Comparison of ENCODE assay signal across 9 cellular contexts in the genomic region with DNA sequence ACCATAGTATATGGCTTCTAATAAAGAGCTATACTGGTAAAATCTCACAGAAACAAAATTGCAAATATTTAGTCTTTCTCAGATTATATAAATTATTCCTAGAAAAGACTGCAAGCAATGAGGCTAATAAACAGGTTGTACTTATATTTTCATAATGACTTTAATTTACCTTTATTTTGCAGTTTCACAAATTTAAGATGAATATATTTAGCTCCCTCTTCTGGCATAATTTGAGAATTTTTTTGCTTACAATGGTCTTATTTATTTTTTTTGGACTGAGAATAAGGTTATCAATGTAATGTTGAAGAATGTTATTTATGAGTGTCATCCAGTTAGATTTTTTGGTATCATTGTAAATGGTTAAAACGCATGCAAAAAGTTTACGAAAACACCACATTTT. TPM values are rescaled to one million over a fixed set of nuclear protein-coding genes. Genes with fewer than 3 reads are reported as not detected.
DNase-seq lines count a peak whose midpoint lies in the region; ATAC-seq and TF ChIP-seq lines count a peak whose summit lies in the region.
"Had no signal": no experiment of that assay in that cellular context is flagged by ENCODE, and none has a peak within 500 bp of the region (broad histone marks: within the 10 kb centered on the region; RNA-seq: fewer than 3 reads in every experiment).

No MANE protein-coding gene starts in this region.

- H3K4me2 ChIP-seq in DOHH2 (ENCODE audit: low read length) (no peak overlapping the region), MM.1S (ENCODE audit: low read depth, low read length) (no peak overlapping the region), neural progenitor cell (no peak overlapping the region)

- H3K4me1 ChIP-seq in DOHH2 (ENCODE audit: control insufficient read depth, low read length) (no peaks in the 10 kb centered on the region), MM.1S (ENCODE audit: low read length) (no peaks in the 10 kb centered on the region), neural progenitor cell (peaks cover 22% of the 10 kb centered on the region)

- H3F3A ChIP-seq in DOHH2 (ENCODE audit: control insufficient read depth, insufficient read depth) (no peaks in the 10 kb centered on the region), MM.1S (ENCODE audit: insufficient read depth, low read length) (no peaks in the 10 kb centered on the region), neural progenitor cell (ENCODE audit: low read depth) (peaks cover 7% of the 10 kb centered on the region)

- peaks cover 43% of the 10 kb centered on the region for H3K4me1 Mint-ChIP-seq in neural progenitor cell

- no peak overlapping the region for H3K27ac Mint-ChIP-seq in neural progenitor cell
- H3K27ac Mint-ChIP-seq: dendritic cell treated with granulocyte-macrophage colony-stimulating factor and Interleukin-4, amounts not matched to agents 40 ng/mL and 50 ng/mL, for 4 days; stimulated activated naive CD8-positive, alpha-beta T cell treated with anti-CD3 and anti-CD28 coated beads, Interleukin-15, Interleukin-2, amounts not matched to agents 100 ng/mL and 50 ng/mL, for 24 hours had no signal

- H3K36me3 ChIP-seq in DOHH2 (ENCODE audit: control insufficient read depth, low read length) (peaks cover 27% of the 10 kb centered on the region), MM.1S (replicated peaks; ENCODE audit: insufficient read depth, low read length) (no peaks in the 10 kb centered on the region), neural progenitor cell (no peaks in the 10 kb centered on the region)

- H3K9me3 ChIP-seq in DOHH2 (ENCODE audit: control insufficient read depth, insufficient read depth, low read length) (no peaks in the 10 kb centered on the region), MM.1S (replicated peaks; ENCODE audit: insufficient read depth, low read length) (no peaks in the 10 kb centered on the region), neural progenitor cell (ENCODE audit: low read depth) (no peaks in the 10 kb centered on the region)

- peak; percentile 39 for TF ChIP-seq CTCF in DOHH2 (IDR thresholded peaks at IDR 0.05; ENCODE audit: low read depth, low read length, poor library complexity, severe bottlenecking)
- TF ChIP-seq CTCF in MM.1S (IDR thresholded peaks at IDR 0.05; ENCODE audit: low read length) = peak; percentile 40
- peak; percentile 35 for TF ChIP-seq CTCF in neural progenitor cell (IDR thresholded peaks at IDR 0.05)
- no peak for TF ChIP-seq CTCF in GM20000 (IDR thresholded peaks at IDR 0.05; ENCODE audit: extremely low read depth, missing control alignments)

- H3K36me3 Mint-ChIP-seq in neural progenitor cell = peaks cover 18% of the 10 kb centered on the region

- H3K79me2 ChIP-seq in DOHH2 (ENCODE audit: control insufficient read depth, low read length) (peaks cover 26% of the 10 kb centered on the region), MM.1S (ENCODE audit: low read length) (no peaks in the 10 kb centered on the region), neural progenitor cell (ENCODE audit: low read depth) (peaks cover 14% of the 10 kb centered on the region)

- H3K9me2 ChIP-seq in DOHH2 (replicated peaks; ENCODE audit: control insufficient read depth, low read length) = no peaks in the 10 kb centered on the region
- H3K9me2 ChIP-seq in MM.1S (replicated peaks; ENCODE audit: insufficient read depth, low read length) = no peaks in the 10 kb centered on the region

- ATAC-seq in HG03045 (IDR thresholded peaks at IDR 0.05; ENCODE audit: unreplicated experiment) = no peak

- H3K4me3 ChIP-seq in DOHH2 (ENCODE audit: low read length) = no peak overlapping the region
- H3K4me3 ChIP-seq in MM.1S (ENCODE audit: low read length) = no peak overlapping the region
- H3K4me3 ChIP-seq in neural progenitor cell = no peak overlapping the region

- H3K4me3 Mint-ChIP-seq in neural progenitor cell = no peak overlapping the region
- H3K4me3 Mint-ChIP-seq: dendritic cell treated with granulocyte-macrophage colony-stimulating factor and Interleukin-4, amounts not matched to agents 40 ng/mL and 50 ng/mL, for 4 days; stimulated activated naive CD8-positive, alpha-beta T cell treated with anti-CD3 and anti-CD28 coated beads, Interleukin-15, Interleukin-2, amounts not matched to agents 100 ng/mL and 50 ng/mL, for 24 hours had no signal

- H3K27me3 ChIP-seq in DOHH2 (ENCODE audit: control insufficient read depth, low read length) (no peaks in the 10 kb centered on the region), MM.1S (replicated peaks; ENCODE audit: insufficient read depth, low read length) (no peaks in the 10 kb centered on the region), neural progenitor cell (no peaks in the 10 kb centered on the region)

- H3K27ac ChIP-seq in DOHH2 (ENCODE audit: low read depth, low read length) (no peak overlapping the region), MM.1S (ENCODE audit: low read length) (no peak overlapping the region), neural progenitor cell (no peak overlapping the region)

- H2AFZ ChIP-seq in MM.1S (ENCODE audit: low read length) (no peak overlapping the region), neural progenitor cell (replicated peaks) (no peak overlapping the region)

- DNase-seq in MM.1S = peak; percentile 29
- peak; percentile 29 for DNase-seq in central memory CD4-positive, alpha-beta T cell
- DNase-seq in neural progenitor cell (ENCODE audit: low spot score) = no peak
- DNase-seq in GM20000 (ENCODE audit: low spot score) = no peak
- DNase-seq in globus pallidus (ENCODE audit: low spot score) = no peak

- H3K27me3 Mint-ChIP-seq in neural progenitor cell (ENCODE audit: insufficient read depth, low read depth) = no peaks in the 10 kb centered on the region
- H3K27me3 Mint-ChIP-seq: dendritic cell treated with granulocyte-macrophage colony-stimulating factor and Interleukin-4, amounts not matched to agents 40 ng/mL and 50 ng/mL, for 4 days; stimulated activated naive CD8-positive, alpha-beta T cell treated with anti-CD3 and anti-CD28 coated beads, Interleukin-15, Interleukin-2, amounts not matched to agents 100 ng/mL and 50 ng/mL, for 24 hours had no signal

- peaks cover 11% of the 10 kb centered on the region; the same call in 1 of the 2 replicates for H4K20me1 ChIP-seq in DOHH2 (ENCODE audit: control insufficient read depth, insufficient read depth, low read depth, low read length)
- no peaks in the 10 kb centered on the region for H4K20me1 ChIP-seq in MM.1S (ENCODE audit: insufficient read depth, low read length)
- peaks cover 17% of the 10 kb centered on the region for H4K20me1 ChIP-seq in neural progenitor cell (ENCODE audit: low read depth)

- H3K9me3 Mint-ChIP-seq in neural progenitor cell = no peaks in the 10 kb centered on the region
- H3K9me3 Mint-ChIP-seq: dendritic cell treated with granulocyte-macrophage colony-stimulating factor and Interleukin-4, amounts not matched to agents 40 ng/mL and 50 ng/mL, for 4 days; stimulated activated naive CD8-positive, alpha-beta T cell treated with anti-CD3 and anti-CD28 coated beads, Interleukin-15, Interleukin-2, amounts not matched to agents 100 ng/mL and 50 ng/mL, for 24 hours had no signal

- H3K9ac ChIP-seq in MM.1S (ENCODE audit: low read length) = no peak overlapping the region
- H3K9ac ChIP-seq in neural progenitor cell = no peak overlapping the region

RNA-seq across cellular contexts. Expression of gene PIK3R1, which starts 56.7 kb away (rescaled TPM):
- 19.7 and 24.2 TPM in 2 replicates for total RNA-seq in neural progenitor cell (ENCODE audit: low replicate concordance)

Comparison
In these comparisons a context has a peak if more than half of its experiments do, and no peak if none do; other contexts are left out.
1. DNase-seq: peak in MM.1S (single experiment) and central memory CD4-positive, alpha-beta T cell (single experiment); none in neural progenitor cell (single experiment), GM20000 (single experiment) and globus pallidus (single experiment).